ENCODE assay signal across 15 cellular contexts in the genomic region with DNA sequence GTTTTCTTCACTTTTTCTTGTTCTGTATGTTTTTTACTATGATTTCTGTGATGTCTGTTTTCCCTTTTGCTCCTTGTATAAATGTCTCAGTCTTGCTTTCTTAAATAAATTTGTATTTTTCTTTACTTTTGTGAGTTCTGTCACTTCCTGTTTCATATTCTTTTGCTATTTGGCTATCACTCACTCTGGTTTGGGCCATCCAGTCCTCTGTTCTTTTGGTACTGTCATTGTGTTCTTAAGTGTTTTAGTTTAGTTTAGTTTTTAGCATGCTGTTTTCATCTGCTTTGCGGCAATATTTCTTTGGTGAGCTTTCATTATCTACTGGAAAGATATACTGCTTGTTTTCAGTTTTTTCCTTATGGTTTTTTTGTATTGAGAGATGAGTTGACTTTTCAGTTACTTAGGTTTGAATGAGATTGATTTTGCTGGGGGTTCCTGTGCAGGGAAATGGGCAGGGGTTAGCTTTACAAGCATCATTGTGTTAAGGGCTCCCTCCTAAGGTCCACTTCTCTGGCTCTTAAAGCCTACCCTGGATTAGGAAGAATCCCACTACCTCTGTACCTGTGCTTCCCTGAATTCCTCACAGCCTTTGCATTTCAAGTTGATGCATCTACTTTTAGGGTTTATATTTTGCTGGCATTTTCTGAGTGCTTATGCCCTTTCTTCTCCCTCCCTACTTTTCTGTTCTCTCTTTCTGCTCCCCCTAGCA. TPM values are rescaled to one million over a fixed set of nuclear protein-coding genes. Genes with fewer than 3 reads are reported as not detected.
DNase-seq lines count a peak whose midpoint lies in the region; ATAC-seq, FAIRE-seq and TF ChIP-seq lines count a peak whose summit lies in the region.
"Had no signal": no experiment of that assay in that cellular context is flagged by ENCODE, and none has a peak within 500 bp of the region (broad histone marks: within the 10 kb centered on the region; RNA-seq: fewer than 3 reads in every experiment).

No MANE protein-coding gene starts in this region.

- no peaks in the 10 kb centered on the region for H3K9me1 ChIP-seq in K562 (ENCODE audit: control insufficient read depth, insufficient read depth, low read length)

- POLR2A ChIA-PET in K562 (lab: Yijun Ruan, JAX), result interaction anchor here (1.0 kb wide), 1 partner anchor 20 kb away, joined by 3 read pairs; no protein-coding TSS in a partner anchor

- peak in 1 of 2 donors; percentile 16 for ATAC-seq in CD4-positive, CD25-positive, alpha-beta regulatory T cell (ENCODE audit: low read depth in 2 of 2)
- peak; percentile 35 for ATAC-seq in GM18868 (IDR thresholded peaks at IDR 0.05; ENCODE audit: unreplicated experiment)
- peak; percentile 21 for ATAC-seq in HG03354 (IDR thresholded peaks at IDR 0.05; ENCODE audit: poor library complexity, severe bottlenecking, unreplicated experiment)
- no peak for ATAC-seq in K562
- no peak for ATAC-seq in GM21360 (IDR thresholded peaks at IDR 0.05; ENCODE audit: unreplicated experiment)
- ATAC-seq in HG03039 (IDR thresholded peaks at IDR 0.05; ENCODE audit: unreplicated experiment), result no peak
- ATAC-seq: HepG2 had no signal

- no peak overlapping the region for H3K9ac ChIP-seq in K562 (ENCODE audit: insufficient read depth in 1 of 2, low read depth in 2 of 2, low read length in 2 of 2)

- H3K4me3 ChIP-seq in CD4-positive, CD25-positive, alpha-beta regulatory T cell (ENCODE audit: low read depth, low read length), result peak overlapping the region; percentile 70
- H3K4me3 ChIP-seq in K562, result no peak overlapping the region
- H3K4me3 ChIP-seq: cardiac muscle cell had no signal

- H3K4me1 ChIP-seq in CD4-positive, CD25-positive, alpha-beta regulatory T cell (ENCODE audit: control insufficient read depth, insufficient read depth, low read length, poor library complexity, severe bottlenecking), result peaks cover 22% of the 10 kb centered on the region
- no peaks in the 10 kb centered on the region for H3K4me1 ChIP-seq in K562 (replicated peaks in 1 of 2; ENCODE audit: control insufficient read depth in 2 of 2, insufficient read depth in 2 of 2, low read length in 2 of 2)

- H3K27ac Mint-ChIP-seq in CD4-positive, CD25-positive, alpha-beta regulatory T cell, result peak overlapping the region; percentile 62 to 91 (median 80)
- H3K27ac Mint-ChIP-seq: nephron had no signal

- no peaks in the 10 kb centered on the region for H4K20me1 ChIP-seq in K562 (replicated peaks; ENCODE audit: control insufficient read depth, insufficient read depth, low read length)

- H3K4me3 Mint-ChIP-seq in CD4-positive, CD25-positive, alpha-beta regulatory T cell, result peak overlapping the region; percentile 51 to 78 (median 60)
- H3K4me3 Mint-ChIP-seq: nephron had no signal

- H2AFZ ChIP-seq in K562 (ENCODE audit: low read depth, low read length), result no peak overlapping the region

- CTCF ChIA-PET in K562 (lab: Yijun Ruan, JAX; ENCODE audit: low intra/inter-chr PET ratio), result no interaction called here

- intact Hi-C loops in K562 (cut with micrococcal nuclease), result no loop called here

- TF ChIP-seq EP300 in K562 (IDR thresholded peaks at IDR 0.05; ENCODE audit: low read length), result no peak

- peak in 1 of 3 donors; percentile 16 for DNase-seq in CD4-positive, CD25-positive, alpha-beta regulatory T cell
- DNase-seq in K562 (ENCODE audit: extremely low read depth in 1 of 4, low spot score in 3 of 4), result no peak
- DNase-seq in GM19240 (ENCODE audit: insufficient read length, low spot score), result no peak
- DNase-seq in stimulated activated CD8-positive, alpha-beta memory T cell treated with anti-CD3 and anti-CD28 coated beads, Interleukin-4, amount 100 ng/mL, for 48 hours, result no peak
- DNase-seq: C1 segment of cervical spinal cord, NCI-H2029, small intestine had no signal

- H3K27ac ChIP-seq in CD4-positive, CD25-positive, alpha-beta regulatory T cell (ENCODE audit: insufficient read depth, low read length, poor library complexity, severe bottlenecking), result peak overlapping the region; percentile 55
- peak overlapping the region; percentile 1; the same call in 1 of the 3 replicates for H3K27ac ChIP-seq in K562 (ENCODE audit: extremely low read depth, low read depth, low read length)
- H3K27ac ChIP-seq: cardiac muscle cell had no signal

- no peaks in the 10 kb centered on the region for H3K9me3 ChIP-seq in CD4-positive, CD25-positive, alpha-beta regulatory T cell (ENCODE audit: control insufficient read depth in 2 of 2, low read length in 2 of 2)
- H3K9me3 ChIP-seq in K562 (replicated peaks; ENCODE audit: control insufficient read depth, insufficient read depth, low read depth, low read length), result no peaks in the 10 kb centered on the region

- no TSS peak for BruUV-seq in K562 (replicated peaks; lab: Mats Ljungman, UMichigan)

- peaks cover 33% of the 10 kb centered on the region for H3K36me3 ChIP-seq in CD4-positive, CD25-positive, alpha-beta regulatory T cell (ENCODE audit: control insufficient read depth, insufficient read depth, low read length)
- H3K36me3 ChIP-seq in K562 (ENCODE audit: control insufficient read depth, insufficient read depth, low read length), result peaks cover 62% of the 10 kb centered on the region

- no peak for TF ChIP-seq RAD21 in K562 (CRISPR knock-in tag; conservative IDR thresholded peaks at IDR 0.05 in 1 of 2, IDR thresholded peaks at IDR 0.05 in 1 of 2)

- in situ Hi-C loops in K562 (cut with MboI), result no loop called here

- no peak for TF ChIP-seq CTCF in K562 (IDR thresholded peaks at IDR 0.05 in 2 of 3, conservative IDR thresholded peaks at IDR 0.05 in 1 of 3; ENCODE audit: insufficient read depth in 2 of 3, low read depth in 1 of 3, low read length in 3 of 3)

- no peak for FAIRE-seq in K562 (lab: Jason Lieb, UNC)
- FAIRE-seq: HepG2, keratinocyte had no signal

- no peak overlapping the region for H3K4me2 ChIP-seq in K562 (ENCODE audit: insufficient read depth, low read length)

- H3K27me3 ChIP-seq in CD4-positive, CD25-positive, alpha-beta regulatory T cell (ENCODE audit: control insufficient read depth, insufficient read depth, low read length), result no peaks in the 10 kb centered on the region
- no peaks in the 10 kb centered on the region for H3K27me3 ChIP-seq in K562 (ENCODE audit: control insufficient read depth in 2 of 2, insufficient read depth in 2 of 2, low read length in 2 of 2)
- H3K27me3 ChIP-seq: cardiac muscle cell had no signal

- 86% methylated on average over 1 of the region's 1 CpG for WGBS in K562 (ENCODE audit: insufficient coverage, low coverage, missing lambda C conversion rate)

- H3K27me3 Mint-ChIP-seq in CD4-positive, CD25-positive, alpha-beta regulatory T cell, result no peaks in the 10 kb centered on the region

- no peak for TF ChIP-seq POLR2A in K562 (conservative IDR thresholded peaks at IDR 0.05)

- H3K79me2 ChIP-seq in K562 (ENCODE audit: control insufficient read depth, insufficient read depth, low read length), result peaks cover 6% of the 10 kb centered on the region; the same call in 1 of the 3 replicates

- no peaks in the 10 kb centered on the region for H3K9me3 Mint-ChIP-seq in CD4-positive, CD25-positive, alpha-beta regulatory T cell
- H3K9me3 Mint-ChIP-seq: nephron had no signal

- H3K4me1 Mint-ChIP-seq in CD4-positive, CD25-positive, alpha-beta regulatory T cell, result peaks cover 36 to 52% (median 40%) of the 10 kb centered on the region in 4 donors
- H3K4me1 Mint-ChIP-seq: nephron had no signal

- H3K36me3 Mint-ChIP-seq in CD4-positive, CD25-positive, alpha-beta regulatory T cell, result peaks cover 46% of the 10 kb centered on the region

TF ChIP-seq in K562, 482 proteins besides CTCF, POLR2A, EP300 and RAD21:
- TF ChIP-seq, protein P1, sequence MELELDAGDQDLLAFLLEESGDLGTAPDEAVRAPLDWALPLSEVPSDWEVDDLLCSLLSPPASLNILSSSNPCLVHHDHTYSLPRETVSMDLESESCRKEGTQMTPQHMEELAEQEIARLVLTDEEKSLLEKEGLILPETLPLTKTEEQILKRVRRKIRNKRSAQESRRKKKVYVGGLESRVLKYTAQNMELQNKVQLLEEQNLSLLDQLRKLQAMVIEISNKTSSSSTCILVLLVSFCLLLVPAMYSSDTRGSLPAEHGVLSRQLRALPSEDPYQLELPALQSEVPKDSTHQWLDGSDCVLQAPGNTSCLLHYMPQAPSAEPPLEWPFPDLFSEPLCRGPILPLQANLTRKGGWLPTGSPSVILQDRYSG (tag; conservative IDR thresholded peaks at IDR 0.05; ENCODE audit: low read depth), result no peak
- TF ChIP-seq ZBTB8A (IDR thresholded peaks at IDR 0.05; ENCODE audit: partially characterized antibody) (no peak), CREBBP (IDR thresholded peaks at IDR 0.05; ENCODE audit: low read depth, low read length) (no peak), FOS (IDR thresholded peaks at IDR 0.05; ENCODE audit: extremely low read depth, insufficient read length) (no peak), MAFG (tag; conservative IDR thresholded peaks at IDR 0.05) (no peak), GABPB1 (CRISPR knock-in tag; IDR thresholded peaks at IDR 0.05) (no peak)
TF ChIP-seq in K562: peak in this region for 0.

RNA-seq across cellular contexts. Expression of a gene that starts 35.1 kb away (rescaled TPM):
- 178 TPM for total RNA-seq in CD4-positive, CD25-positive, alpha-beta regulatory T cell
- polyA plus RNA-seq in CD4-positive, CD25-positive, alpha-beta regulatory T cell, result 10 to 100 TPM; 73.0 to 86.1 (median 78.8) TPM
- total RNA-seq in K562 (2011; cell fraction: chromatin; rRNA removed; ENCODE audit: low replicate concordance), result 160 and 344 TPM in 2 replicates
- 122 and 124 TPM in 2 replicates for total RNA-seq in K562 (2011; cell fraction: nucleolus; rRNA removed)
- 160 and 236 TPM in 2 replicates for total RNA-seq in K562 (2011; cell fraction: nucleoplasm; rRNA removed)
- 118 and 141 TPM in 2 replicates for total RNA-seq in K562 (2014; rRNA removed)
- 163 and 187 TPM in 2 replicates for total RNA-seq in K562 (2014; rRNA removed; fragmentation: Illumina TruSeq; extraction: Trizol)
- 158 and 168 TPM in 2 replicates for total RNA-seq in K562 (2015; rRNA removed; fragmentation: Illumina TruSeq; extraction: Trizol)
- 265 and 302 TPM in 2 replicates for total RNA-seq in K562 (2021)
- 275 and 299 TPM in 2 replicates for polyA plus RNA-seq in K562 (2011; rRNA removed)
- 109 and 253 TPM in 2 replicates for polyA plus RNA-seq in K562 (2011; cell fraction: cytosol; rRNA removed)
- polyA plus RNA-seq in K562 (2011; cell fraction: nucleus; rRNA removed), result 419 and 457 TPM in 2 replicates
- polyA plus RNA-seq in K562 (2012), result 121 and 225 TPM in 2 replicates
- 90.9 and 107 TPM in 2 replicates for polyA plus RNA-seq in K562 (2014; fragmentation: Illumina TruSeq; extraction: Trizol)
- polyA plus RNA-seq in K562 (2014; fragmentation: Nextera tagmentation; extraction: Ambion mirVana), result 10 to 100 TPM; 40.2 to 57.6 TPM
- 90.5 and 122 TPM in 2 replicates for polyA plus RNA-seq in K562 (2014; rRNA removed)
- polyA minus RNA-seq in K562 (2011; rRNA and poly(A)+ RNA removed), result 221 and 245 TPM in 2 replicates
- polyA minus RNA-seq in K562 (2011; cell fraction: cytosol; rRNA and poly(A)+ RNA removed), result 240 and 262 TPM in 2 replicates
- polyA minus RNA-seq in K562 (2011; cell fraction: nucleus; rRNA and poly(A)+ RNA removed), result 269 and 348 TPM in 2 replicates

Comparison
In these comparisons a context has a peak if more than half of its experiments do, and no peak if none do; other contexts are left out.
1. ATAC-seq: peak in GM18868 (single experiment) and HG03354 (single experiment); none in K562 (single experiment), GM21360 (single experiment) and HG03039 (single experiment).